11 cellular contexts compared by ENCODE assay signal in genomic region chrX:108148524-108148923, GRCh38. TPM values are rescaled to one million over a fixed set of nuclear protein-coding genes. Genes with fewer than 3 reads are reported as not detected.
A peak's percentile ranks its signal among the peaks of the same experiment; 100 is the strongest.
DNase-seq lines count a peak whose midpoint lies in the region; ATAC-seq and TF ChIP-seq lines count a peak whose summit lies in the region.
"Had no signal": no experiment of that assay in that cellular context is flagged by ENCODE, and none has a peak within 500 bp of the region (broad histone marks: within the 10 kb centered on the region; RNA-seq: fewer than 3 reads in every experiment).

No MANE protein-coding gene starts in this region.

- intact Hi-C loops in vagina (cut with DNase I) = no loop called here

- H3K9me3 Mint-ChIP-seq in activated T-helper 17 cell treated with anti-CD3 and anti-CD28 coated beads, Interleukin-2, amount 50 U/mL, for 72 hours = no peaks in the 10 kb centered on the region

- H3K9me3 ChIP-seq in vagina = no peaks in the 10 kb centered on the region
- H3K9me3 ChIP-seq: transverse colon had no signal

- H3K27me3 Mint-ChIP-seq in activated T-helper 17 cell treated with anti-CD3 and anti-CD28 coated beads, Interleukin-2, amount 50 U/mL, for 72 hours = no peaks in the 10 kb centered on the region

- H3K27me3 ChIP-seq in vagina = no peaks in the 10 kb centered on the region
- H3K27me3 ChIP-seq: transverse colon had no signal

- H3K36me3 ChIP-seq in vagina = no peaks in the 10 kb centered on the region
- H3K36me3 ChIP-seq: transverse colon had no signal

- no peaks in the 10 kb centered on the region for H3K4me1 ChIP-seq in vagina
- H3K4me1 ChIP-seq: transverse colon had no signal

- no peak for TF ChIP-seq POLR2A in vagina (IDR thresholded peaks at IDR 0.05)

- peaks cover 8% of the 10 kb centered on the region for H3K4me1 Mint-ChIP-seq in activated T-helper 17 cell treated with anti-CD3 and anti-CD28 coated beads, Interleukin-2, amount 50 U/mL, for 72 hours

- H3K4me3 ChIP-seq in vagina = no peak overlapping the region
- H3K4me3 ChIP-seq: transverse colon had no signal

- H3K27ac Mint-ChIP-seq in activated T-helper 17 cell treated with anti-CD3 and anti-CD28 coated beads, Interleukin-2, amount 50 U/mL, for 72 hours = peak overlapping the region; percentile 78

- no peak for TF ChIP-seq CTCF in vagina (IDR thresholded peaks at IDR 0.05)

- H3K36me3 Mint-ChIP-seq in activated T-helper 17 cell treated with anti-CD3 and anti-CD28 coated beads, Interleukin-2, amount 50 U/mL, for 72 hours (ENCODE audit: low read depth) = peaks cover 51% of the 10 kb centered on the region

- H3K4me3 Mint-ChIP-seq in activated T-helper 17 cell treated with anti-CD3 and anti-CD28 coated beads, Interleukin-2, amount 50 U/mL, for 72 hours = no peak overlapping the region

- peak; percentile 88 for ATAC-seq in GM19023 (IDR thresholded peaks at IDR 0.05; ENCODE audit: unreplicated experiment)
- peak; percentile 83 for ATAC-seq in GM21528 (IDR thresholded peaks at IDR 0.05; ENCODE audit: low FRiP score, unreplicated experiment)
- peak; percentile 93 for ATAC-seq in HG03097 (IDR thresholded peaks at IDR 0.05; ENCODE audit: low FRiP score, unreplicated experiment)
- peak; percentile 95 for ATAC-seq in activated T-helper 17 cell treated with anti-CD3 and anti-CD28 coated beads, Interleukin-2, amount 50 U/mL, for 72 hours (replicated peaks)
- ATAC-seq: HCT116 had no signal

- DNase-seq in HPDE6-E6E7 (ENCODE audit: extremely low spot score) = no peak
- no peak for DNase-seq in NCI-H1092 treated with DMSO at 0.1 percent for 48 hours (lab: John Stamatoyannopoulos, UW)
- DNase-seq in vagina (ENCODE audit: extremely low spot score in 2 of 2) = no peak
- DNase-seq: Kasumi-1, NCI-H345, transverse colon had no signal

- H3K27ac ChIP-seq in vagina = no peak overlapping the region
- H3K27ac ChIP-seq: transverse colon had no signal

RNA-seq across cellular contexts. Expression of gene ATG4A, which starts 56.9 kb away (rescaled TPM):
- 10 to 100 TPM in 1 of 2 donors, 1 to 10 TPM in 1; 9.0 to 11.8 TPM for total RNA-seq in activated T-helper 17 cell treated with anti-CD3 and anti-CD28 coated beads, Interleukin-2, amount 50 U/mL, for 72 hours
- 5.4 TPM for total RNA-seq in vagina

RNA-seq across cellular contexts. Expression of gene PSMD10, which starts 57.2 kb away (rescaled TPM):
- total RNA-seq in activated T-helper 17 cell treated with anti-CD3 and anti-CD28 coated beads, Interleukin-2, amount 50 U/mL, for 72 hours = 10 to 100 TPM; 39.3 to 43.4 TPM
- total RNA-seq in vagina = 33.6 TPM
